ENCODE assay signal across 10 cellular contexts in genomic region chr2:1990724-1991123, GRCh38.
DNase-seq lines count a peak whose midpoint lies in the region; ATAC-seq and TF ChIP-seq lines count a peak whose summit lies in the region.
"Had no signal": no experiment of that assay in that cellular context is flagged by ENCODE, and none has a peak within 500 bp of the region (broad histone marks: within the 10 kb centered on the region; RNA-seq: fewer than 3 reads in every experiment).

No MANE protein-coding gene starts in this region.

- ATAC-seq in lower lobe of right lung, result peak; percentile 17 to 39

- H3K27me3 ChIP-seq in lower lobe of right lung (ENCODE audit: low read depth) (peaks cover 11% of the 10 kb centered on the region), esophagus squamous epithelium (peaks cover 0 to 11% (median 0%) of the 10 kb centered on the region in 4 donors)

- intact Hi-C loops in lower lobe of right lung (cut with DNase I) (no loop called here), esophagus squamous epithelium (cut with DNase I) (no loop called here)

- H3K4me1 ChIP-seq in lower lobe of right lung (no peaks in the 10 kb centered on the region), esophagus squamous epithelium (peaks cover 0 to 14% (median 0%) of the 10 kb centered on the region in 3 donors)

- TF ChIP-seq CTCF in lower lobe of right lung (IDR thresholded peaks at IDR 0.05), result no peak
- no peak for TF ChIP-seq CTCF in esophagus squamous epithelium (IDR thresholded peaks at IDR 0.05)

- H3K4me3 ChIP-seq in lower lobe of right lung (no peak overlapping the region), esophagus squamous epithelium (no peak overlapping the region)
- H3K4me3 ChIP-seq: coronary artery had no signal

- H3K9me3 ChIP-seq in lower lobe of right lung (no peaks in the 10 kb centered on the region), esophagus squamous epithelium (no peaks in the 10 kb centered on the region)

- no peak for TF ChIP-seq POLR2A in esophagus squamous epithelium (IDR thresholded peaks at IDR 0.05)

- H3K27ac ChIP-seq in caudate nucleus (ENCODE audit: low read depth, low read length) (peak overlapping the region; percentile 63), lower lobe of right lung (no peak overlapping the region), esophagus squamous epithelium (no peak overlapping the region)
- H3K27ac ChIP-seq: coronary artery had no signal

- DNase-seq in Ammon's horn (ENCODE audit: low spot score), result peak; percentile 97
- DNase-seq in NCI-H1694 (lab: John Stamatoyannopoulos, UW), result peak; percentile 99
- DNase-seq in caudate nucleus (lab: John Stamatoyannopoulos, UW), result peak in 59 of 61 donors; percentile 39 to 93 (median 75)
- DNase-seq in lower lobe of right lung, result no peak
- DNase-seq in esophagus squamous epithelium (lab: John Stamatoyannopoulos, UW), result no peak
- no peak for DNase-seq in NCI-H1417 treated with DMSO at 0.1 percent for 48 hours (lab: John Stamatoyannopoulos, UW)
- no peak for DNase-seq in DMS53 (lab: John Stamatoyannopoulos, UW)
- no peak for DNase-seq in SKM-1 (lab: John Stamatoyannopoulos, UW; ENCODE audit: unreplicated experiment)
- DNase-seq: CD4-positive, CD25-positive, alpha-beta regulatory T cell had no signal

- 15 to 27% methylated on average over 3 to 5 of the region's 7 CpGs for WGBS in esophagus squamous epithelium, 2 donors

- H3K36me3 ChIP-seq in lower lobe of right lung (no peaks in the 10 kb centered on the region), esophagus squamous epithelium (no peaks in the 10 kb centered on the region)

Comparison
In these comparisons a context has a peak if more than half of its experiments do, and no peak if none do; other contexts are left out.
1. DNase-seq: peak in Ammon's horn (single experiment), NCI-H1694 (single experiment) and caudate nucleus (59 of 61); none in lower lobe of right lung (single experiment), esophagus squamous epithelium (single experiment), NCI-H1417 treated with DMSO at 0.1 percent for 48 hours (single experiment), DMS53 (single experiment) and SKM-1 (single experiment).